Comparison of ENCODE assay signal across 8 cellular contexts in genomic region chr6:109008951-109009760, GRCh38.
DNase-seq lines count a peak whose midpoint lies in the region; ATAC-seq and TF ChIP-seq lines count a peak whose summit lies in the region.

No MANE protein-coding gene starts in this region.

- no peak for TF ChIP-seq EP300 in stomach (IDR thresholded peaks at IDR 0.05)

- H3K4me2 ChIP-seq in neural progenitor cell, result peak overlapping the region; percentile 95

- intact Hi-C loops in stomach (cut with DNase I; ENCODE audit: low total_unique reads), result loop anchor here (10.0 kb wide), 1 partner anchor 56 kb away; no protein-coding TSS in a partner anchor

- H3K4me1 Mint-ChIP-seq in neural progenitor cell, result peaks cover 8% of the 10 kb centered on the region

- peaks cover 21% of the 10 kb centered on the region for H3K4me1 ChIP-seq in foreskin keratinocyte
- H3K4me1 ChIP-seq in neural progenitor cell, result peaks cover 21% of the 10 kb centered on the region
- peaks cover 10 to 66% (median 32%) of the 10 kb centered on the region in 4 donors for H3K4me1 ChIP-seq in stomach

- no peaks in the 10 kb centered on the region for H3K27me3 Mint-ChIP-seq in neural progenitor cell (ENCODE audit: insufficient read depth, low read depth)

- H3K79me2 ChIP-seq in neural progenitor cell (ENCODE audit: low read depth), result peaks cover 46% of the 10 kb centered on the region

- H3K27ac Mint-ChIP-seq in neural progenitor cell, result no peak overlapping the region

- H3K36me3 Mint-ChIP-seq in neural progenitor cell, result no peaks in the 10 kb centered on the region

- H3K9me3 Mint-ChIP-seq in neural progenitor cell, result no peaks in the 10 kb centered on the region

- H3K27me3 ChIP-seq in foreskin keratinocyte (no peaks in the 10 kb centered on the region), neural progenitor cell (no peaks in the 10 kb centered on the region), stomach (no peaks in the 10 kb centered on the region)

- TF ChIP-seq CTCF in LNCaP clone FGC (IDR thresholded peaks at IDR 0.05; ENCODE audit: control insufficient read depth, extremely low read depth, insufficient read depth) (no peak), foreskin keratinocyte (conservative IDR thresholded peaks at IDR 0.05) (peak; percentile 8), neural progenitor cell (IDR thresholded peaks at IDR 0.05) (no peak), stomach (IDR thresholded peaks at IDR 0.05) (peak in 3 of 7 experiments; percentile 44 to 74 (median 47))

- WGBS in stomach, 5 donors, result 1% methylated on average over 29 to 88 of the region's 89 CpGs

- H2AFZ ChIP-seq in neural progenitor cell (replicated peaks), result peak overlapping the region; percentile 86

- H3K36me3 ChIP-seq in neural progenitor cell (no peaks in the 10 kb centered on the region), stomach (no peaks in the 10 kb centered on the region)

- H3K9me3 ChIP-seq in neural progenitor cell (ENCODE audit: low read depth) (no peaks in the 10 kb centered on the region), stomach (no peaks in the 10 kb centered on the region)

- peak overlapping the region; percentile 33 for H3K9ac ChIP-seq in neural progenitor cell

- DNase-seq in DMS79 treated with DMSO at 0.1 percent for 48 hours (lab: John Stamatoyannopoulos, UW), result peak; percentile 65
- peak; percentile 39 for DNase-seq in GOT3 (lab: John Stamatoyannopoulos, UW)
- DNase-seq in LNCaP clone FGC (ENCODE audit: low read depth), result no peak
- peak; percentile 74 to 90 for DNase-seq in SHP77 (lab: John Stamatoyannopoulos, UW)
- peak; percentile 87 for DNase-seq in activated gamma-delta T cell treated with anti-CD3 and anti-CD28 coated beads, Interleukin-2, amount 50 U/mL, for 16 hours (ENCODE audit: low read depth)
- DNase-seq in foreskin keratinocyte, result peak; percentile 72 to 87
- DNase-seq in neural progenitor cell (ENCODE audit: low spot score), result peak; percentile 98
- DNase-seq in stomach, result peak; percentile 97

- peak overlapping the region; percentile 91 for H3K4me3 Mint-ChIP-seq in neural progenitor cell

- H3K4me3 ChIP-seq in LNCaP clone FGC (ENCODE audit: low read depth, low read length) (peak overlapping the region; percentile 91), neural progenitor cell (peak overlapping the region; percentile 86), stomach (peak overlapping the region; percentile 62 to 88 (median 86))

- H3F3A ChIP-seq in neural progenitor cell (ENCODE audit: low read depth), result peaks cover 9% of the 10 kb centered on the region

- TF ChIP-seq POLR2A in stomach (IDR thresholded peaks at IDR 0.05), result peak in 1 of 4 donors; percentile 50

- H4K20me1 ChIP-seq in neural progenitor cell (ENCODE audit: low read depth), result no peaks in the 10 kb centered on the region

- H3K27ac ChIP-seq in foreskin keratinocyte (peak overlapping the region; percentile 65), neural progenitor cell (peak overlapping the region; percentile 26), stomach (peak overlapping the region; percentile 93 to 99 (median 98))

- peak; percentile 94 for ATAC-seq in foreskin keratinocyte

Comparison
In these comparisons a context has a peak if more than half of its experiments do, and no peak if none do; other contexts are left out.
1. H3K27ac ChIP-seq: peak in every context shown above with its lines; median percentile 98 in stomach; 65 in foreskin keratinocyte; 26 in neural progenitor cell.